ENCODE assay signal across 19 cellular contexts in the genomic region with DNA sequence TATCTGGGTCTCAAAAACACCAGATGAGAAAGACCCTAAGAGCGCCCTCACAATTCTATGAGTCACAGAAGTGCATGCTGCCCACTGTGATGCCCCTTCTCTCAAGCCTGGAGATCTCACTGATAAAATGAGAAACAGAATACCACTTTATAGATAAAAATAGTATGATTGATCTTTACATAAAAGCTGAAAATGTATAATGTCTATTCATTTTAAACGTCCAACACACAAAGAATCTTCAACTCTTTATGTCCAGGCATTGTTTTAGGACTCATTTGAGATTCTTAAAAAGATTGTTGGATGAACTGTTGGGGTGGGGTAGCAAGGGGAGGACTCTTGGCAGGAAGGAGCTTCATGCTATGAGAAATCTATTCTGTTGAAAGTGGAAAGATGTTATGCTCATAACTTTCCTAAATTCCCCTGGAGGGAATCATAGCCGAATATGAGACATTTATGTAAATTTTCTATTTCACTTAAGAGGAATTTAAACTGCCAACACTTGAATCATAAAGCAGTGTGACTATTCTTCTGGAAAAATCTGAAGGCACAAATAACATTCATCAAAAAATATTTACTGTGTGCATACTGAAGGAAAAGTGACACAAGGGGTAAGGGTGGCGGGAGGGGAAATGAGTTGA.
DNase-seq lines count a peak whose midpoint lies in the region; ATAC-seq and TF ChIP-seq lines count a peak whose summit lies in the region.
"Had no signal": no experiment of that assay in that cellular context is flagged by ENCODE, and none has a peak within 500 bp of the region (broad histone marks: within the 10 kb centered on the region; RNA-seq: fewer than 3 reads in every experiment).

No MANE protein-coding gene starts in this region.

- H3K4ac ChIP-seq in mesenchymal stem cell (ENCODE audit: low read depth in 1 of 2, low read length in 2 of 2), result no peak overlapping the region

- H4K91ac ChIP-seq in mesenchymal stem cell (ENCODE audit: low read length), result no peak overlapping the region

- H3K27me3 Mint-ChIP-seq in dendritic cell treated with granulocyte-macrophage colony-stimulating factor and Interleukin-4, amounts not matched to agents 40 ng/mL and 50 ng/mL, for 4 days, result peaks cover 2% of the 10 kb centered on the region

- H3K18ac ChIP-seq in mesenchymal stem cell (ENCODE audit: low read depth in 1 of 2, low read length in 2 of 2), result no peak overlapping the region

- POLR2A ChIA-PET in HEK293T (lab: Yijun Ruan, JAX), result no interaction called here

- H2BK5ac ChIP-seq in mesenchymal stem cell (ENCODE audit: low read depth, low read length, poor library complexity, severe bottlenecking), result no peak overlapping the region

- H3K27me3 ChIP-seq in heart right ventricle (no peaks in the 10 kb centered on the region), mesenchymal stem cell (ENCODE audit: control insufficient read depth in 1 of 2, insufficient read depth in 1 of 2, low read length in 2 of 2) (no peaks in the 10 kb centered on the region)

- H3K14ac ChIP-seq in mesenchymal stem cell (ENCODE audit: low read length in 2 of 2), result no peak overlapping the region

- no peak for TF ChIP-seq CTCF in heart right ventricle (IDR thresholded peaks at IDR 0.05)

- H3K4me3 Mint-ChIP-seq in dendritic cell treated with granulocyte-macrophage colony-stimulating factor and Interleukin-4, amounts not matched to agents 40 ng/mL and 50 ng/mL, for 4 days, result no peak overlapping the region
- H3K4me3 Mint-ChIP-seq: CD8-positive, alpha-beta T cell had no signal

- H3K4me1 Mint-ChIP-seq in dendritic cell treated with granulocyte-macrophage colony-stimulating factor and Interleukin-4, amounts not matched to agents 40 ng/mL and 50 ng/mL, for 4 days (ENCODE audit: low read depth), result peaks cover 44% of the 10 kb centered on the region

- CTCF ChIA-PET in HEK293T (lab: Yijun Ruan, JAX), result no interaction called here

- H2BK120ac ChIP-seq in mesenchymal stem cell (ENCODE audit: low read depth, low read length), result no peak overlapping the region

- H3K4me2 ChIP-seq in mesenchymal stem cell (ENCODE audit: low read length, poor library complexity, severe bottlenecking), result no peak overlapping the region

- H4K8ac ChIP-seq in mesenchymal stem cell (ENCODE audit: low read length), result no peak overlapping the region

- no peak overlapping the region for H2AFZ ChIP-seq in mesenchymal stem cell (ENCODE audit: low read depth, low read length)

- H3K27ac ChIP-seq in heart right ventricle, result peak overlapping the region in 7 of 10 donors; percentile 19 to 75 (median 28)
- no peak overlapping the region for H3K27ac ChIP-seq in mesenchymal stem cell (ENCODE audit: low read length, poor library complexity, severe bottlenecking)
- peak overlapping the region; percentile 63 for H3K27ac ChIP-seq in substantia nigra (ENCODE audit: low read depth, low read length, poor library complexity, severe bottlenecking)
- H3K27ac ChIP-seq: 22Rv1, HL-60, SJCRH30 had no signal

- H3K4me3 ChIP-seq in heart right ventricle (no peak overlapping the region), mesenchymal stem cell (ENCODE audit: insufficient read depth in 1 of 2, low read depth in 1 of 2, low read length in 2 of 2) (peak overlapping the region in 1 of 2 experiments; percentile 0)
- H3K4me3 ChIP-seq: K562, SJCRH30 had no signal

- intact Hi-C loops in heart right ventricle (cut with DNase I), result no loop called here
- intact Hi-C loops in Right ventricle myocardium inferior (cut with DNase I), result no loop called here
- intact Hi-C loops in dendritic cell treated with granulocyte-macrophage colony-stimulating factor and Interleukin-4, amounts not matched to agents 40 ng/mL and 50 ng/mL, for 4 days (cut with micrococcal nuclease), result no loop called here

- H3K4me1 ChIP-seq in heart right ventricle (peaks cover 6 to 91% (median 59%) of the 10 kb centered on the region in 9 donors), mesenchymal stem cell (ENCODE audit: control insufficient read depth, insufficient read depth, low read depth, low read length) (no peaks in the 10 kb centered on the region)

- 75 to 77% methylated on average over 4 of the region's 4 CpGs for WGBS in heart right ventricle, 2 donors
- WGBS in mesenchymal stem cell, result 92% methylated on average over 2 of the region's 4 CpGs

- H2BK12ac ChIP-seq in mesenchymal stem cell (ENCODE audit: low read length in 2 of 2), result no peak overlapping the region

- H3K23ac ChIP-seq in mesenchymal stem cell (ENCODE audit: low read length in 2 of 2), result no peak overlapping the region

- no peaks in the 10 kb centered on the region for H3K79me1 ChIP-seq in mesenchymal stem cell (replicated peaks; ENCODE audit: low read length, poor library complexity, severe bottlenecking)

- no peaks in the 10 kb centered on the region for H3K9me3 Mint-ChIP-seq in dendritic cell treated with granulocyte-macrophage colony-stimulating factor and Interleukin-4, amounts not matched to agents 40 ng/mL and 50 ng/mL, for 4 days
- H3K9me3 Mint-ChIP-seq: CD8-positive, alpha-beta T cell had no signal

- H3K27ac Mint-ChIP-seq in dendritic cell treated with granulocyte-macrophage colony-stimulating factor and Interleukin-4, amounts not matched to agents 40 ng/mL and 50 ng/mL, for 4 days, result peak overlapping the region; percentile 60
- H3K27ac Mint-ChIP-seq: CD8-positive, alpha-beta T cell had no signal

- no peak overlapping the region for H2AK5ac ChIP-seq in mesenchymal stem cell (ENCODE audit: low read length, severe bottlenecking)

- no peaks in the 10 kb centered on the region for H3K36me3 ChIP-seq in heart right ventricle
- H3K36me3 ChIP-seq in mesenchymal stem cell (ENCODE audit: control insufficient read depth in 1 of 2, insufficient read depth in 2 of 2, low read depth in 1 of 2, low read length in 2 of 2), result no peaks in the 10 kb centered on the region
- H3K36me3 ChIP-seq: SJCRH30 had no signal

- H2BK15ac ChIP-seq in mesenchymal stem cell (ENCODE audit: low read depth, poor library complexity, severe bottlenecking), result no peak overlapping the region

- no peak for ATAC-seq in heart right ventricle
- no peak for ATAC-seq in Right ventricle myocardium inferior
- ATAC-seq: CD8-positive, alpha-beta T cell; K562 had no signal

- no peak for DNase-seq in heart right ventricle
- DNase-seq in Right ventricle myocardium inferior (ENCODE audit: missing footprints), result no peak
- no peak for DNase-seq in mesenchymal stem cell
- DNase-seq in substantia nigra (lab: John Stamatoyannopoulos, UW), result no peak
- no peak for DNase-seq in NCI-H1694 (lab: John Stamatoyannopoulos, UW)
- no peak for DNase-seq in HEK293T (ENCODE audit: extremely low spot score)
- no peak for DNase-seq in NCI-H446 treated with DMSO at 0.1 percent for 48 hours (lab: John Stamatoyannopoulos, UW)
- DNase-seq: CD8-positive, alpha-beta T cell; GOT3; NCI-H1417 treated with DMSO at 0.1 percent for 48 hours; NCI-H2029; NCI-H2171 treated with DMSO at 0.1 percent for 48 hours; NCI-H748 treated with DMSO at 0.1 percent for 48 hours; RPMI8226; SJCRH30 had no signal

- no peaks in the 10 kb centered on the region for H3K36me3 Mint-ChIP-seq in dendritic cell treated with granulocyte-macrophage colony-stimulating factor and Interleukin-4, amounts not matched to agents 40 ng/mL and 50 ng/mL, for 4 days (ENCODE audit: low read depth)
- H3K36me3 Mint-ChIP-seq: CD8-positive, alpha-beta T cell had no signal

- H3K9ac ChIP-seq in mesenchymal stem cell (ENCODE audit: low read length), result peak overlapping the region; percentile 40

- H3K9me3 ChIP-seq in heart right ventricle (no peaks in the 10 kb centered on the region), mesenchymal stem cell (ENCODE audit: control insufficient read depth, low read length) (no peaks in the 10 kb centered on the region)
- H3K9me3 ChIP-seq: SJCRH30 had no signal

TF ChIP-seq in HEK293T, 16 proteins besides CTCF, POLR2A, EP300 and RAD21:
- TF ChIP-seq CTBP1 (IDR thresholded peaks at IDR 0.05; ENCODE audit: borderline replicate concordance) (no peak), NFRKB (IDR thresholded peaks at IDR 0.05) (no peak), LEF1 (IDR thresholded peaks at IDR 0.05; ENCODE audit: borderline replicate concordance) (no peak)
- TF ChIP-seq, protein P1, sequence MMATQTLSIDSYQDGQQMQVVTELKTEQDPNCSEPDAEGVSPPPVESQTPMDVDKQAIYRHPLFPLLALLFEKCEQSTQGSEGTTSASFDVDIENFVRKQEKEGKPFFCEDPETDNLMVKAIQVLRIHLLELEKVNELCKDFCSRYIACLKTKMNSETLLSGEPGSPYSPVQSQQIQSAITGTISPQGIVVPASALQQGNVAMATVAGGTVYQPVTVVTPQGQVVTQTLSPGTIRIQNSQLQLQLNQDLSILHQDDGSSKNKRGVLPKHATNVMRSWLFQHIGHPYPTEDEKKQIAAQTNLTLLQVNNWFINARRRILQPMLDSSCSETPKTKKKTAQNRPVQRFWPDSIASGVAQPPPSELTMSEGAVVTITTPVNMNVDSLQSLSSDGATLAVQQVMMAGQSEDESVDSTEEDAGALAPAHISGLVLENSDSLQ (IDR thresholded peaks at IDR 0.05), result no peak
